In the genomic region with DNA sequence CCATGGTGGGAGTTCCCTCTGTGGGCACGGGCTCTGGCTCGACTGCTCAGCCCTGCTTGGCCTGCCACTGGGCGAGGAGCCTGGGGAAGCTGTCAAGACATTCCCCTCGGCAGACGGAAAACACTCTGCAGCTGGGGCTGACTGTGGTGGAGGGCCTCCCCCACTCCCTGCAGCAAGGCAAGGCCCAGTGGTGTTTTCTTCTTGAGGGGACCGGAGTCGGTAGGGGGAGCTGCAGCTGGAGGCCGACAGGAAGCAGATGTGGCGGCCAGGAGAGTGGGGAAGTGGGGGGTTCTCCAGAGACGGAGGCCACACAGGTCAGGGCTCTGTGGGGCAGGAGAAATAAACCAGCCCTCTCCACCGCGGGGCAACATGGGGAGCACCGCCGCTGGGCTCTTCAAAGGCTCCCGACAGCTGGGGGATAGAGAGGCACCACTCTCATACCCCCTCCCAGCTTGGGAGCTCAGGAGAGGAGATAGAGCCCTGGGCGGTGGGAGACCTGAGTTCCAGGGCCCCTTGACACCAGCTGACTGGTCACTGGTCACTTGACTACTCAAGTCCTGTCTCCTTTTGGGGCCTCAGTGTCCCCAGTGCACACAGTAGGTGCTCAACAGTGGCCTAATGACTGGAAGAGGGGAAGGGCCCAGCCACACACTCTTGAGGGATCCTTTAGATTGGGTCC, we compare ENCODE assay signal across 9 cellular contexts. TPM values are rescaled to one million over a fixed set of nuclear protein-coding genes. Genes with fewer than 3 reads are reported as not detected.
DNase-seq lines count a peak whose midpoint lies in the region; ATAC-seq and TF ChIP-seq lines count a peak whose summit lies in the region.
"Had no signal": no experiment of that assay in that cellular context is flagged by ENCODE, and none has a peak within 500 bp of the region (broad histone marks: within the 10 kb centered on the region; RNA-seq: fewer than 3 reads in every experiment).

No MANE protein-coding gene starts in this region.

- ATAC-seq in activated CD4-positive, alpha-beta T cell treated with anti-CD3 and anti-CD28 coated beads for 36 hours: peak; percentile 25
- peak; percentile 14 for ATAC-seq in activated B cell treated with CpG ODN at 0.5 μM for 24 hours (ENCODE audit: low read depth)
- ATAC-seq in GM18517 (IDR thresholded peaks at IDR 0.05; ENCODE audit: unreplicated experiment): no peak
- no peak for ATAC-seq in HG03135 (IDR thresholded peaks at IDR 0.05; ENCODE audit: unreplicated experiment)

- no peaks in the 10 kb centered on the region for H3K9me3 Mint-ChIP-seq in activated CD4-positive, alpha-beta T cell treated with anti-CD3 and anti-CD28 coated beads for 36 hours (ENCODE audit: low read depth)
- H3K9me3 Mint-ChIP-seq in activated B cell treated with CpG ODN at 0.5 μM for 24 hours: no peaks in the 10 kb centered on the region

- CTCF ChIA-PET in activated CD4-positive, alpha-beta T cell treated with anti-CD3 and anti-CD28 coated beads for 36 hours (lab: Charles Lee): interaction anchor here (1.1 to 5.1 kb wide), 2 partner anchors 17 to 55 kb away, joined by 4 to 23 read pairs; partner anchors contain the start of gene ZCCHC24
- CTCF ChIA-PET in activated B cell treated with CpG ODN at 0.5 μM for 24 hours (lab: Charles Lee): interaction anchor here (1.0 kb wide), 1 partner anchor 16 kb away, joined by 3 read pairs; no protein-coding TSS in a partner anchor
- CTCF ChIA-PET in HEK293T (lab: Yijun Ruan, JAX): no interaction called here

- H3K4me3 Mint-ChIP-seq in activated CD4-positive, alpha-beta T cell treated with anti-CD3 and anti-CD28 coated beads for 36 hours: no peak overlapping the region
- H3K4me3 Mint-ChIP-seq in activated B cell treated with CpG ODN at 0.5 μM for 24 hours: no peak overlapping the region
- H3K4me3 Mint-ChIP-seq: IgD-negative memory B cell had no signal

- peak overlapping the region; percentile 80 for H3K27ac ChIP-seq in substantia nigra (ENCODE audit: low read depth, low read length, poor library complexity, severe bottlenecking)

- intact Hi-C loops in activated CD4-positive, alpha-beta T cell treated with anti-CD3 and anti-CD28 coated beads for 36 hours (cut with DNase I, micrococcal nuclease): no loop called here
- intact Hi-C loops in activated B cell treated with CpG ODN at 0.5 μM for 24 hours (cut with micrococcal nuclease): no loop called here

- POLR2A ChIA-PET in activated CD4-positive, alpha-beta T cell treated with anti-CD3 and anti-CD28 coated beads for 36 hours (lab: Charles Lee): interaction anchor here (0.6 kb wide), 1 partner anchor 85 kb away, joined by 3 read pairs; no protein-coding TSS in a partner anchor
- POLR2A ChIA-PET in activated B cell treated with CpG ODN at 0.5 μM for 24 hours (lab: Charles Lee) (no interaction called here), HEK293T (lab: Yijun Ruan, JAX) (no interaction called here)

- no peak for TF ChIP-seq CTCF in activated B cell treated with CpG ODN at 0.5 μM for 24 hours (IDR thresholded peaks at IDR 0.05)

- no peaks in the 10 kb centered on the region for H3K36me3 Mint-ChIP-seq in activated CD4-positive, alpha-beta T cell treated with anti-CD3 and anti-CD28 coated beads for 36 hours (ENCODE audit: low read depth)
- H3K36me3 Mint-ChIP-seq in activated B cell treated with CpG ODN at 0.5 μM for 24 hours (ENCODE audit: low read depth): no peaks in the 10 kb centered on the region
- H3K36me3 Mint-ChIP-seq: IgD-negative memory B cell had no signal

- H3K4me1 Mint-ChIP-seq in activated CD4-positive, alpha-beta T cell treated with anti-CD3 and anti-CD28 coated beads for 36 hours: no peaks in the 10 kb centered on the region
- peaks cover 17% of the 10 kb centered on the region for H3K4me1 Mint-ChIP-seq in activated B cell treated with CpG ODN at 0.5 μM for 24 hours

- no peaks in the 10 kb centered on the region for H3K27me3 Mint-ChIP-seq in activated CD4-positive, alpha-beta T cell treated with anti-CD3 and anti-CD28 coated beads for 36 hours
- no peaks in the 10 kb centered on the region for H3K27me3 Mint-ChIP-seq in activated B cell treated with CpG ODN at 0.5 μM for 24 hours
- H3K27me3 Mint-ChIP-seq: IgD-negative memory B cell had no signal

- no peak overlapping the region for H3K27ac Mint-ChIP-seq in activated CD4-positive, alpha-beta T cell treated with anti-CD3 and anti-CD28 coated beads for 36 hours
- H3K27ac Mint-ChIP-seq in activated B cell treated with CpG ODN at 0.5 μM for 24 hours: no peak overlapping the region
- H3K27ac Mint-ChIP-seq: IgD-negative memory B cell had no signal

- peak; percentile 33 for DNase-seq in activated CD4-positive, alpha-beta T cell treated with anti-CD3 and anti-CD28 coated beads for 36 hours
- DNase-seq in activated CD4-positive, alpha-beta T cell treated with anti-CD3 and anti-CD28 coated beads, Interleukin-2, amount 50 U/mL, for 1 hour: no peak
- DNase-seq in activated B cell treated with CpG ODN at 0.5 μM for 24 hours (peak; percentile 12), iPS-NIHi11 (ENCODE audit: low spot score) (peak; percentile 31), substantia nigra (lab: John Stamatoyannopoulos, UW) (peak in 1 of 49 donors; percentile 49), HEK293T (ENCODE audit: extremely low spot score) (no peak)

TF ChIP-seq in HEK293T, 16 proteins besides CTCF, POLR2A, EP300 and RAD21:
- no peak for TF ChIP-seq ZNF384 (IDR thresholded peaks at IDR 0.05)
- no peak for TF ChIP-seq SP1 (IDR thresholded peaks at IDR 0.05)

RNA-seq across cellular contexts. Expression of gene PPIF, which starts 43.4 kb away (rescaled TPM):
- 10 to 100 TPM; 92.3 to 96.1 TPM for total RNA-seq in activated CD4-positive, alpha-beta T cell treated with anti-CD3 and anti-CD28 coated beads for 36 hours
- 68.2 and 72.5 TPM in 2 replicates for total RNA-seq in activated B cell treated with CpG ODN at 0.5 μM for 24 hours

RNA-seq across cellular contexts. Expression of gene ZCCHC24, which starts 54.7 kb away (rescaled TPM):
- total RNA-seq in activated CD4-positive, alpha-beta T cell treated with anti-CD3 and anti-CD28 coated beads for 36 hours: under 1 TPM; 0.53 to 0.75 TPM
- 1.1 and 1.3 TPM in 2 replicates for total RNA-seq in activated B cell treated with CpG ODN at 0.5 μM for 24 hours

Comparison
In these comparisons a context has a peak if more than half of its experiments do, and no peak if none do; other contexts are left out.
1. DNase-seq: peak in activated CD4-positive, alpha-beta T cell treated with anti-CD3 and anti-CD28 coated beads for 36 hours (single experiment), activated B cell treated with CpG ODN at 0.5 μM for 24 hours (single experiment) and iPS-NIHi11 (single experiment); none in activated CD4-positive, alpha-beta T cell treated with anti-CD3 and anti-CD28 coated beads, Interleukin-2, amount 50 U/mL, for 1 hour (single experiment) and HEK293T (single experiment).
2. ATAC-seq: peak in activated CD4-positive, alpha-beta T cell treated with anti-CD3 and anti-CD28 coated beads for 36 hours (single experiment) and activated B cell treated with CpG ODN at 0.5 μM for 24 hours (single experiment); none in GM18517 (single experiment) and HG03135 (single experiment).